8 cellular contexts compared by ENCODE assay signal in the genomic region with DNA sequence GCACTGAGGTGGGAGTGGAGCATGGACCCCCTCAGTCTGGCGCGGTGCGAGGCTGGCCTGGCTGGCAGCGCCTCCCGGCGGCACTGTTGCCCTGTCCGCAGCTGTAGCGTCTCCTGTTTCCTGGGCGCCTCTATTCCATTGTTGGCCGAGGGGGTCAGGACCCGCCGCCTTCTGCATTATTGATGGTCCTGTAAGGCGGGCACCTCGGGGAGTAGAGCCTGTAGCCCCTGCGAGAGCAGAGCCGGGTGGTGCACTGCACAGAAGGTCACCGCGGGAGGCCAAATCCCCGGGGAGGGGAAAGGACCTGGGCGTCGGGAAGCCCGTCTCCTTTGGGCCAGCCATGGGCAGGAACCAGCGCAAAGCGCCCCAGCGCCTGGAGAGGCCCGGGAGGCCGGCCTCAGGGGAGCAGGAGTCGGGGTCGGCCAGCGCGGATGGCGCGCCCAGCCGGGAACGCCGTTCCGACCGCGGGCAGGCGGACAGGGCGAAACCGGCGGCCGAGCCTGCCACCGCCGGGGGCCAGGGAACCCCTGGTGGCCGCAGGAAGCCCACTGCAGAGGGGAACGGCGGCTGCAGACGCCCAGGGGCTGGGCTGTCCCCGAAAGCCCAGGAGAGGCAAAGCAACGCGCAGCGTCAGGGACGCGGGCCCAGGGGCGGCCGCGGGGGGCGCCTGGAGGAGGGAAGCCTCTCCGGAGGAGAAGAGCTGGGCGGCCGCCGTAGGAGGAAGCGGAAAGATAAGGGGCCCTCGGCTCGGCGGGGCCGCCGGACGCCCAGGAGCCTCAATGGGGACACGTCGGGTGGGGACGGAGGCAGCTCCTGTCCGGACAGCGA. TPM values are rescaled to one million over a fixed set of nuclear protein-coding genes. Genes with fewer than 3 reads are reported as not detected.
DNase-seq lines count a peak whose midpoint lies in the region; ATAC-seq, FAIRE-seq and TF ChIP-seq lines count a peak whose summit lies in the region.

A gene (plus strand): TSS at position 83 of the 828 bp plus-strand sequence. CDS start 258 bp downstream, at position 341.

- H3K9ac ChIP-seq in KMS-11 (no peak within 1 kb of the TSS), mammary epithelial cell (ENCODE audit: insufficient read depth, low read length) (no peak within 1 kb of the TSS)

- peaks cover 11% of the 10 kb centered on the region for H3K4me1 Mint-ChIP-seq in CD4-positive, alpha-beta T cell (ENCODE audit: low read depth)

- CTCF ChIA-PET in CD4-positive, alpha-beta T cell (lab: Charles Lee) = interaction anchor here (0.6 to 1.0 kb wide), 5 partner anchors 45 to 443 kb away, joined by 3 to 4 read pairs (median 3); a partner anchor contains a TSS
- CTCF ChIA-PET in mammary epithelial cell (lab: Charles Lee; ENCODE audit: low non-redundant PET) = no interaction called here

- H3K4me1 ChIP-seq in KMS-11 (ENCODE audit: low read depth, poor library complexity, severe bottlenecking) (no peaks in the 10 kb centered on the region), mammary epithelial cell (ENCODE audit: insufficient read depth, low read length) (peaks cover 6% of the 10 kb centered on the region)

- H4K20me1 ChIP-seq in KMS-11 (ENCODE audit: insufficient read depth) (no peaks in the 10 kb centered on the region), mammary epithelial cell (ENCODE audit: insufficient read depth, low read length) (no peaks in the 10 kb centered on the region)

- no peaks in the 10 kb centered on the region for H3K27me3 ChIP-seq in CD4-positive, alpha-beta T cell (ENCODE audit: control insufficient read depth, insufficient read depth, low read length)
- H3K27me3 ChIP-seq in KMS-11 (ENCODE audit: insufficient read depth, low read depth) = peaks cover 49% of the 10 kb centered on the region
- H3K27me3 ChIP-seq in mammary epithelial cell (ENCODE audit: insufficient read depth, low read length) = peaks cover 4% of the 10 kb centered on the region

- TF ChIP-seq CTCF in CD4-positive, alpha-beta T cell (IDR thresholded peaks at IDR 0.05) = no peak
- no peak for TF ChIP-seq CTCF in KMS-11 (conservative IDR thresholded peaks at IDR 0.05; ENCODE audit: low read depth, low read length)
- no peak for TF ChIP-seq CTCF in mammary epithelial cell (conservative IDR thresholded peaks at IDR 0.05 in 1 of 2, IDR thresholded peaks at IDR 0.05 in 1 of 2; ENCODE audit: extremely low read depth in 1 of 2, insufficient read depth in 1 of 2, low read depth in 1 of 2, low read length in 2 of 2)

- WGBS in mammary epithelial cell (ENCODE audit: low coverage, missing lambda C conversion rate) = 49% methylated on average over 25 of the region's 76 CpGs

- H3K79me2 ChIP-seq in KMS-11 (ENCODE audit: insufficient read depth, low read depth) = no peaks in the 10 kb centered on the region
- no peaks in the 10 kb centered on the region for H3K79me2 ChIP-seq in mammary epithelial cell (ENCODE audit: insufficient read depth, low read length)

- BruUV-seq in mammary epithelial cell (replicated peaks; lab: Mats Ljungman, UMichigan) = no TSS peak

- no peaks in the 10 kb centered on the region for H3K9me3 Mint-ChIP-seq in CD4-positive, alpha-beta T cell

- H3K4me3 ChIP-seq in KMS-11 (IDR thresholded peaks at IDR 0.05; ENCODE audit: insufficient read depth, low read depth, low read length) = no peak within 1 kb of the TSS
- H3K4me3 ChIP-seq in mammary epithelial cell (replicated peaks in 1 of 3; ENCODE audit: insufficient read depth in 1 of 3, low read depth in 2 of 3, low read length in 3 of 3) = peak within 1 kb of the TSS in 2 of 3 experiments; percentile 22 to 46

- H3K27ac Mint-ChIP-seq in CD4-positive, alpha-beta T cell = peak within 1 kb of the TSS; percentile 42

- peak; percentile 23 to 71 (median 48) for DNase-seq in CD4-positive, alpha-beta T cell
- DNase-seq in activated CD4-positive, CD25-positive, alpha-beta regulatory T cell (lab: John Stamatoyannopoulos, UW) = peak; percentile 28 to 46 (median 40)
- DNase-seq in mammary epithelial cell (no peak), left kidney (ENCODE audit: low read depth, low spot score) (peak; percentile 92), HTR-8/SVneo (ENCODE audit: insufficient read length, low spot score) (no peak)
- DNase-seq in stimulated activated CD4-positive, alpha-beta T cell treated with anti-CD3 and anti-CD28 coated beads, Interleukin-1b, Interleukin-23, amount 100 ng/mL, for 4 hours (ENCODE audit: low read depth in 2 of 2) = peak; percentile 38 to 54

- POLR2A ChIA-PET in CD4-positive, alpha-beta T cell (lab: Charles Lee) = interaction anchor here (0.6 to 1.9 kb wide), 14 partner anchors 10 to 317 kb away, joined by 3 to 10 read pairs (median 4); a partner anchor contains a TSS

- no peaks in the 10 kb centered on the region for H3K36me3 Mint-ChIP-seq in CD4-positive, alpha-beta T cell (ENCODE audit: low read depth)

- ATAC-seq in CD4-positive, alpha-beta T cell (ENCODE audit: poor library complexity) = peak; percentile 36
- ATAC-seq in HG02610 (IDR thresholded peaks at IDR 0.05; ENCODE audit: unreplicated experiment) = no peak

- H3K4me2 ChIP-seq in KMS-11 (peak within 1 kb of the TSS; percentile 33; the same call in 1 of the 2 replicates), mammary epithelial cell (ENCODE audit: insufficient read depth, low read depth, low read length) (peak within 1 kb of the TSS; percentile 73)

- H3K27ac ChIP-seq in CD4-positive, alpha-beta T cell (ENCODE audit: low read depth, low read length) = peak within 1 kb of the TSS; percentile 56
- H3K27ac ChIP-seq in KMS-11 (no peak within 1 kb of the TSS), mammary epithelial cell (ENCODE audit: insufficient read depth, low read depth, low read length) (no peak within 1 kb of the TSS)

- dilution Hi-C loops in mammary epithelial cell (cut with HindIII; ENCODE audit: low sequenced_read_pairs) = no loop called here

- peak within 1 kb of the TSS; percentile 68 for H3K4me3 Mint-ChIP-seq in CD4-positive, alpha-beta T cell

- H3K36me3 ChIP-seq in KMS-11 (ENCODE audit: insufficient read depth) (no peaks in the 10 kb centered on the region), mammary epithelial cell (ENCODE audit: insufficient read depth, low read length) (no peaks in the 10 kb centered on the region)

- no peaks in the 10 kb centered on the region for H3K9me3 ChIP-seq in CD4-positive, alpha-beta T cell (ENCODE audit: control insufficient read depth, low read length)
- H3K9me3 ChIP-seq in mammary epithelial cell (replicated peaks; ENCODE audit: insufficient read depth, low read length) = no peaks in the 10 kb centered on the region

- FAIRE-seq in HTR-8/SVneo (lab: Jason Lieb, UNC) = no peak

- H2AFZ ChIP-seq in KMS-11 (ENCODE audit: low read depth) (peak within 1 kb of the TSS; percentile 73; the same call in 1 of the 2 replicates), mammary epithelial cell (ENCODE audit: low read depth, low read length) (peak within 1 kb of the TSS; percentile 83)

- in situ Hi-C loops in mammary epithelial cell (cut with MboI; ENCODE audit: low sequenced_read_pairs in 2 of 2) = no loop called here

- H3K27me3 Mint-ChIP-seq in CD4-positive, alpha-beta T cell = no peaks in the 10 kb centered on the region

- intact Hi-C loops in CD4-positive, alpha-beta T cell (cut with DNase I, micrococcal nuclease) = loop anchor here (2.0 to 5.0 kb wide), 4 partner anchors 61 to 161 kb away; a partner anchor contains a TSS
- intact Hi-C loops in mammary epithelial cell (cut with micrococcal nuclease) = loop anchor here (2.0 kb wide), 1 partner anchor 71 kb away; a partner anchor contains a TSS

RNA-seq across cellular contexts. Expression of the gene that starts here (rescaled TPM):
- 100 to 1,000 TPM; 202 to 209 TPM for total RNA-seq in CD4-positive, alpha-beta T cell
- total RNA-seq in mammary epithelial cell = 1 to 10 TPM; 5.2 to 5.8 TPM
- polyA plus RNA-seq in mammary epithelial cell = 0.31 TPM
- not detected for polyA minus RNA-seq in mammary epithelial cell

Comparison
In these comparisons a context has a peak if more than half of its experiments do, and no peak if none do; other contexts are left out.
1. RNA of the gene that starts here (total RNA-seq): 202 to 209 TPM in CD4-positive, alpha-beta T cell; 5.2 to 5.8 TPM in mammary epithelial cell; every median in the first group is over 10 times any median in the second.
2. DNase-seq: peak in CD4-positive, alpha-beta T cell (10 of 10), activated CD4-positive, CD25-positive, alpha-beta regulatory T cell (4 of 4), left kidney (single experiment) and stimulated activated CD4-positive, alpha-beta T cell treated with anti-CD3 and anti-CD28 coated beads, Interleukin-1b, Interleukin-23, amount 100 ng/mL, for 4 hours (2 of 2); none in mammary epithelial cell (single experiment) and HTR-8/SVneo (single experiment).